Comparison of ENCODE assay signal across 16 cellular contexts in the genomic region with DNA sequence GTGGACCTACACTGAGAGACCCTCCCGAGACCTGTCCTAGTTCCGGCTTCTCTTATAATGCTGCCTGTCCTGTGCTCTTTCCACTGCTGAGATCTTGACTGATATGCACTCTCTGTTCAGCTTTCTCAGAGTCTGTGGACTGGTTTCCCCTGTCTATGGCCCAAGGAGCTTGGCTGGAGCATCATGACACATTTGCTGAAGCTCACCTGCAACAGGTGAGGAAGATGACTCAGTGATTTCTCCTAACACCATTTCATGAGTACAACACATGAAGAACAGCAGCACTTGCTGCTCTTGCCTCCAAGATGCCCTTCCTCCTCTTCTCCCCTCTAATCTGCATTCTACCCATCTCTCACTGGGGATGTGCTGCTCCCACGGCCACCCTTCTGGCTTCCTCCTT.
"Had no signal": no experiment of that assay in that cellular context is flagged by ENCODE, and none has a peak within 500 bp of the region (broad histone marks: within the 10 kb centered on the region; RNA-seq: fewer than 3 reads in every experiment).

No MANE protein-coding gene starts in this region.

- H3K27ac Mint-ChIP-seq: activated naive CD4-positive, alpha-beta T cell treated with anti-CD3 and anti-CD28 coated beads, Interleukin-2, amount 50 U/mL, for 24 hours; natural killer cell; T-helper 1 cell treated with Interleukin-12 subunit alpha and Interleukin-12 subunit beta and Interleukin-4 antibody, amounts not matched to agents 30 μg/mL and 1 μg/mL, for 36 hours had no signal

- H3K27me3 Mint-ChIP-seq: activated naive CD4-positive, alpha-beta T cell treated with anti-CD3 and anti-CD28 coated beads, Interleukin-2, amount 50 U/mL, for 24 hours had no signal

- DNase-seq: activated CD4-positive, alpha-beta T cell treated with anti-CD3 and anti-CD28 coated beads, Interleukin-2, amount 50 U/mL, for 1 hour; activated CD4-positive, CD25-positive, alpha-beta regulatory T cell treated with anti-CD3 and anti-CD28 coated beads, Interleukin-2, amount 50 U/mL, for 72 hours; activated gamma-delta T cell; cerebellar nuclear complex; effector CD4-positive, alpha-beta T cell; esophagus squamous epithelium; natural killer cell; retina; stimulated activated CD4-positive, alpha-beta T cell treated with anti-CD3 and anti-CD28 coated beads, Interleukin-12 subunit alpha, Interleukin-12 subunit beta, amount 100 ng/mL, for 4 hours; stimulated activated CD4-positive, alpha-beta T cell treated with anti-CD3 and anti-CD28 coated beads, Interleukin-1b, Interleukin-23, amount 100 ng/mL, for 48 hours; stimulated activated naive CD8-positive, alpha-beta T cell treated with anti-CD3 and anti-CD28 coated beads, Interleukin-15, Interleukin-2, amounts not matched to agents 100 U/mL and 50 U/mL, for 24 hours; uterus had no signal

- H3K4me1 Mint-ChIP-seq: activated naive CD4-positive, alpha-beta T cell treated with anti-CD3 and anti-CD28 coated beads, Interleukin-2, amount 50 U/mL, for 24 hours; natural killer cell had no signal

- H3K9me3 Mint-ChIP-seq: activated naive CD4-positive, alpha-beta T cell treated with anti-CD3 and anti-CD28 coated beads, Interleukin-2, amount 50 U/mL, for 24 hours; natural killer cell; T-helper 1 cell treated with Interleukin-12 subunit alpha and Interleukin-12 subunit beta and Interleukin-4 antibody, amounts not matched to agents 30 μg/mL and 1 μg/mL, for 36 hours had no signal

- H3K27ac ChIP-seq: esophagus squamous epithelium, uterus had no signal

- H3K36me3 Mint-ChIP-seq: activated naive CD4-positive, alpha-beta T cell treated with anti-CD3 and anti-CD28 coated beads, Interleukin-2, amount 50 U/mL, for 24 hours; natural killer cell had no signal

- H3K36me3 ChIP-seq: uterus had no signal

- H3K27me3 ChIP-seq: ascending aorta, esophagus squamous epithelium, tibial nerve, uterus had no signal

- H3K4me3 ChIP-seq: ascending aorta, esophagus squamous epithelium, tibial nerve, uterus had no signal

- H3K9me3 ChIP-seq: ascending aorta, esophagus squamous epithelium, tibial nerve, uterus had no signal

- H3K4me3 Mint-ChIP-seq: activated naive CD4-positive, alpha-beta T cell treated with anti-CD3 and anti-CD28 coated beads, Interleukin-2, amount 50 U/mL, for 24 hours; natural killer cell; T-helper 1 cell treated with Interleukin-12 subunit alpha and Interleukin-12 subunit beta and Interleukin-4 antibody, amounts not matched to agents 30 μg/mL and 1 μg/mL, for 36 hours had no signal

- ATAC-seq: natural killer cell; stimulated activated naive CD8-positive, alpha-beta T cell treated with anti-CD3 and anti-CD28 coated beads, Interleukin-15, Interleukin-2, amounts not matched to agents 100 U/mL and 50 U/mL, for 24 hours had no signal

- H3K4me1 ChIP-seq: uterus had no signal
